ENCODE assay signal across 18 cellular contexts in the genomic region with DNA sequence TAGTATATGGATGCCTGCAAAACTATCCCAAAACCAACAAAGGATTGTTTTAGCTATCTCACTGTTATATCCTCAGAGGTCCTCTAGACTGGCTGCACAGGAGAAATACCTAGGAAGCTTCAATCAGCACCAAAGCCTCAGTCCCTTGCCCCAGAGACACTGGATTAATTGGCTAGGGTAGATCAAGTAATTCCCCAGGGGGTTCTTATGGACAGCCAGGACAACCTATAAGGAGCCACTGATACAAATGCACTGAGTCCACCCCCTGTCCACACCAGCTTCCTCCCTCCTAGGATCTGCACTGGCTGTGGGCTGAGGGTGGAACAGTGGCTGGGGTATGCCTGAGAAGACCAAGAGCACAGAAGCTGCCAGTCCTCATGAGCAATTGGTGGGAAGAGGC. TPM values are rescaled to one million over a fixed set of nuclear protein-coding genes. Genes with fewer than 3 reads are reported as not detected.
A peak's percentile ranks its signal among the peaks of the same experiment; 100 is the strongest.
DNase-seq lines count a peak whose midpoint lies in the region; ATAC-seq and TF ChIP-seq lines count a peak whose summit lies in the region.
"Had no signal": no experiment of that assay in that cellular context is flagged by ENCODE, and none has a peak within 500 bp of the region (broad histone marks: within the 10 kb centered on the region; RNA-seq: fewer than 3 reads in every experiment).

No MANE protein-coding gene starts in this region.

- no peaks in the 10 kb centered on the region for H3K27me3 ChIP-seq in CD4-positive, alpha-beta T cell (ENCODE audit: control insufficient read depth, insufficient read depth, low read length)
- no peaks in the 10 kb centered on the region for H3K27me3 ChIP-seq in esophagus muscularis mucosa

- POLR2A ChIA-PET in CD4-positive, alpha-beta T cell (lab: Charles Lee) = interaction anchor here (1.4 to 2.4 kb wide), 2 partner anchors 8 to 16 kb away, joined by 3 to 8 read pairs; partner anchors contain the start of gene ADORA2A
- POLR2A ChIA-PET in naive thymus-derived CD8-positive, alpha-beta T cell (lab: Charles Lee) = interaction anchor here (0.9 to 1.6 kb wide), 3 partner anchors 8 to 19 kb away, joined by 3 to 4 read pairs (median 3); partner anchors contain the start of gene ADORA2A

- no peak overlapping the region for H3K27ac ChIP-seq in CD4-positive, alpha-beta T cell (ENCODE audit: low read depth, low read length)
- no peak overlapping the region for H3K27ac ChIP-seq in esophagus muscularis mucosa (replicated peaks in 1 of 4)

- H3K4me1 Mint-ChIP-seq in activated T-cell treated with anti-CD3 and anti-CD28 coated beads, Interleukin-2, amount 50 U/mL, for 72 hours (ENCODE audit: low read depth) = peaks cover 56% of the 10 kb centered on the region
- peaks cover 32% of the 10 kb centered on the region for H3K4me1 Mint-ChIP-seq in CD4-positive, alpha-beta T cell (ENCODE audit: low read depth)
- H3K4me1 Mint-ChIP-seq in activated T-helper 17 cell treated with anti-CD3 and anti-CD28 coated beads, Interleukin-2, amount 50 U/mL, for 72 hours = peaks cover 16% of the 10 kb centered on the region
- H3K4me1 Mint-ChIP-seq in naive thymus-derived CD8-positive, alpha-beta T cell = peaks cover 15 to 71% (median 59%) of the 10 kb centered on the region in 4 donors

- TF ChIP-seq POLR2A in esophagus muscularis mucosa (IDR thresholded peaks at IDR 0.05; ENCODE audit: low read depth) = no peak

- TF ChIP-seq CTCF in CD4-positive, alpha-beta T cell (IDR thresholded peaks at IDR 0.05) = no peak
- TF ChIP-seq CTCF in esophagus muscularis mucosa (IDR thresholded peaks at IDR 0.05) = no peak

- no peak for ATAC-seq in activated T-cell treated with anti-CD3 and anti-CD28 coated beads, Interleukin-2, amount 50 U/mL, for 72 hours (replicated peaks in 1 of 2)
- no peak for ATAC-seq in CD4-positive, alpha-beta T cell (ENCODE audit: poor library complexity)
- no peak for ATAC-seq in activated T-helper 17 cell treated with anti-CD3 and anti-CD28 coated beads, Interleukin-2, amount 50 U/mL, for 72 hours (replicated peaks)
- ATAC-seq in naive thymus-derived CD8-positive, alpha-beta T cell = no peak

- intact Hi-C loops in CD4-positive, alpha-beta T cell (cut with DNase I, micrococcal nuclease) = no loop called here
- intact Hi-C loops in esophagus muscularis mucosa (cut with DNase I) = no loop called here

- DNase-seq in activated T-cell treated with anti-CD3 and anti-CD28 coated beads, Interleukin-2, amount 50 U/mL, for 72 hours = no peak
- no peak for DNase-seq in activated T-cell treated with anti-CD3 and anti-CD28 coated beads, Interleukin-2, amount 50 U/mL, for 1 hour
- no peak for DNase-seq in CD4-positive, alpha-beta T cell
- no peak for DNase-seq in naive thymus-derived CD8-positive, alpha-beta T cell
- DNase-seq in SIG-M5 (lab: John Stamatoyannopoulos, UW) (no peak), NCI-H510A (lab: John Stamatoyannopoulos, UW) (no peak), esophagus muscularis mucosa (ENCODE audit: extremely low spot score) (no peak)
- DNase-seq: CD4-positive, alpha-beta memory T cell; GF-D8; HFFc6; NCI-H1436; NCI-H2081; NCI-H524 treated with DMSO at 0.1 percent for 48 hours had no signal

- no peaks in the 10 kb centered on the region for H3K27me3 Mint-ChIP-seq in activated T-cell treated with anti-CD3 and anti-CD28 coated beads, Interleukin-2, amount 50 U/mL, for 72 hours (ENCODE audit: low read depth)
- no peaks in the 10 kb centered on the region for H3K27me3 Mint-ChIP-seq in CD4-positive, alpha-beta T cell
- no peaks in the 10 kb centered on the region for H3K27me3 Mint-ChIP-seq in activated T-helper 17 cell treated with anti-CD3 and anti-CD28 coated beads, Interleukin-2, amount 50 U/mL, for 72 hours
- H3K27me3 Mint-ChIP-seq in naive thymus-derived CD8-positive, alpha-beta T cell = no peaks in the 10 kb centered on the region
- H3K27me3 Mint-ChIP-seq: CD4-positive, alpha-beta memory T cell; IgD-negative memory B cell had no signal

- no peaks in the 10 kb centered on the region for H3K9me3 ChIP-seq in CD4-positive, alpha-beta T cell (ENCODE audit: control insufficient read depth, low read length)
- H3K9me3 ChIP-seq in esophagus muscularis mucosa = no peaks in the 10 kb centered on the region

- peaks cover 0 to 9% (median 0%) of the 10 kb centered on the region in 4 donors for H3K4me1 ChIP-seq in esophagus muscularis mucosa

- TF ChIP-seq EP300 in esophagus muscularis mucosa (IDR thresholded peaks at IDR 0.05) = no peak

- H3K9me3 Mint-ChIP-seq in activated T-cell treated with anti-CD3 and anti-CD28 coated beads, Interleukin-2, amount 50 U/mL, for 72 hours = no peaks in the 10 kb centered on the region
- no peaks in the 10 kb centered on the region for H3K9me3 Mint-ChIP-seq in CD4-positive, alpha-beta T cell
- H3K9me3 Mint-ChIP-seq in activated T-helper 17 cell treated with anti-CD3 and anti-CD28 coated beads, Interleukin-2, amount 50 U/mL, for 72 hours = no peaks in the 10 kb centered on the region
- H3K9me3 Mint-ChIP-seq in naive thymus-derived CD8-positive, alpha-beta T cell = no peaks in the 10 kb centered on the region
- H3K9me3 Mint-ChIP-seq: CD4-positive, alpha-beta memory T cell; GM23338; HFFc6; IgD-negative memory B cell had no signal

- peaks cover 0 to 2% of the 10 kb centered on the region in 2 donors for H3K36me3 Mint-ChIP-seq in activated T-cell treated with anti-CD3 and anti-CD28 coated beads, Interleukin-2, amount 50 U/mL, for 72 hours (ENCODE audit: insufficient read depth in 2 of 2)
- H3K36me3 Mint-ChIP-seq in CD4-positive, alpha-beta T cell (ENCODE audit: low read depth) = peaks cover 61% of the 10 kb centered on the region
- peaks cover 52% of the 10 kb centered on the region for H3K36me3 Mint-ChIP-seq in activated T-helper 17 cell treated with anti-CD3 and anti-CD28 coated beads, Interleukin-2, amount 50 U/mL, for 72 hours (ENCODE audit: low read depth)
- H3K36me3 Mint-ChIP-seq in naive thymus-derived CD8-positive, alpha-beta T cell = peaks cover 5 to 49% (median 6%) of the 10 kb centered on the region in 3 donors

- H3K27ac Mint-ChIP-seq in activated T-cell treated with anti-CD3 and anti-CD28 coated beads, Interleukin-2, amount 50 U/mL, for 72 hours = peak overlapping the region; percentile 27
- H3K27ac Mint-ChIP-seq in CD4-positive, alpha-beta T cell = peak overlapping the region; percentile 27
- H3K27ac Mint-ChIP-seq in activated T-helper 17 cell treated with anti-CD3 and anti-CD28 coated beads, Interleukin-2, amount 50 U/mL, for 72 hours = peak overlapping the region; percentile 2
- H3K27ac Mint-ChIP-seq in naive thymus-derived CD8-positive, alpha-beta T cell = peak overlapping the region in 7 of 10 donors; percentile 29 to 78 (median 65)
- H3K27ac Mint-ChIP-seq: GM23338, HFFc6 had no signal

- CTCF ChIA-PET in CD4-positive, alpha-beta T cell (lab: Charles Lee) = no interaction called here

- no peak overlapping the region for H3K4me3 ChIP-seq in esophagus muscularis mucosa
- H3K4me3 ChIP-seq: GM23338 had no signal

- H3K36me3 ChIP-seq in esophagus muscularis mucosa = peaks cover 0 to 14% (median 10%) of the 10 kb centered on the region in 4 donors

- no peak overlapping the region for H3K4me3 Mint-ChIP-seq in activated T-cell treated with anti-CD3 and anti-CD28 coated beads, Interleukin-2, amount 50 U/mL, for 72 hours
- no peak overlapping the region for H3K4me3 Mint-ChIP-seq in CD4-positive, alpha-beta T cell
- no peak overlapping the region for H3K4me3 Mint-ChIP-seq in activated T-helper 17 cell treated with anti-CD3 and anti-CD28 coated beads, Interleukin-2, amount 50 U/mL, for 72 hours
- H3K4me3 Mint-ChIP-seq in naive thymus-derived CD8-positive, alpha-beta T cell = no peak overlapping the region
- H3K4me3 Mint-ChIP-seq: CD4-positive, alpha-beta memory T cell; GM23338; HFFc6; IgD-negative memory B cell had no signal

RNA-seq across cellular contexts. Expression of gene ADORA2A, which starts 16.3 kb away (rescaled TPM):
- total RNA-seq in activated T-cell treated with anti-CD3 and anti-CD28 coated beads, Interleukin-2, amount 50 U/mL, for 72 hours = 10 to 100 TPM; 34.6 to 41.2 TPM
- 10 to 100 TPM; 15.5 to 16.4 TPM for total RNA-seq in CD4-positive, alpha-beta T cell
- 10 to 100 TPM; 25.9 to 47.8 TPM for total RNA-seq in activated T-helper 17 cell treated with anti-CD3 and anti-CD28 coated beads, Interleukin-2, amount 50 U/mL, for 72 hours
- 10 to 100 TPM; 29.2 to 34.6 TPM for total RNA-seq in naive thymus-derived CD8-positive, alpha-beta T cell
- 100 to 1,000 TPM in 1 of 3 donors, 10 to 100 TPM in 2; 58.7 to 105 (median 80.7) TPM for polyA plus RNA-seq in naive thymus-derived CD8-positive, alpha-beta T cell
- 1 to 10 TPM; 3.3 to 7.5 (median 4.5) TPM for total RNA-seq in esophagus muscularis mucosa

RNA-seq across cellular contexts. Expression of gene UPB1, which starts 51.5 kb away (rescaled TPM):
- 1 to 10 TPM in 1 of 2 donors, under 1 TPM in 1; 0.26 to 1.2 TPM for total RNA-seq in activated T-cell treated with anti-CD3 and anti-CD28 coated beads, Interleukin-2, amount 50 U/mL, for 72 hours
- 1 to 10 TPM; 2.7 to 3.7 TPM for total RNA-seq in CD4-positive, alpha-beta T cell
- total RNA-seq in activated T-helper 17 cell treated with anti-CD3 and anti-CD28 coated beads, Interleukin-2, amount 50 U/mL, for 72 hours = 1 to 10 TPM in 1 of 2 donors, not detected in 1; 1.5 TPM
- total RNA-seq in naive thymus-derived CD8-positive, alpha-beta T cell = under 1 TPM; 0.85 to 0.86 TPM
- polyA plus RNA-seq in naive thymus-derived CD8-positive, alpha-beta T cell = under 1 TPM in 2 of 3 donors, not detected in 1; 0.06 to 0.18 TPM
- under 1 TPM; 0.29 to 0.83 (median 0.33) TPM for total RNA-seq in esophagus muscularis mucosa
- total RNA-seq: A172, GM23338, HT1080 had no signal
- polyA plus RNA-seq: CD4-positive, alpha-beta memory T cell; IgD-negative memory B cell had no signal

Comparison
In these comparisons a context has a peak if more than half of its experiments do, and no peak if none do; other contexts are left out.
1. H3K27ac Mint-ChIP-seq: peak in every context shown above with its lines; median percentile 65 in naive thymus-derived CD8-positive, alpha-beta T cell; 27 in activated T-cell treated with anti-CD3 and anti-CD28 coated beads, Interleukin-2, amount 50 U/mL, for 72 hours; 27 in CD4-positive, alpha-beta T cell; 2 in activated T-helper 17 cell treated with anti-CD3 and anti-CD28 coated beads, Interleukin-2, amount 50 U/mL, for 72 hours.